Comparison of ENCODE assay signal across 25 cellular contexts in the genomic region with DNA sequence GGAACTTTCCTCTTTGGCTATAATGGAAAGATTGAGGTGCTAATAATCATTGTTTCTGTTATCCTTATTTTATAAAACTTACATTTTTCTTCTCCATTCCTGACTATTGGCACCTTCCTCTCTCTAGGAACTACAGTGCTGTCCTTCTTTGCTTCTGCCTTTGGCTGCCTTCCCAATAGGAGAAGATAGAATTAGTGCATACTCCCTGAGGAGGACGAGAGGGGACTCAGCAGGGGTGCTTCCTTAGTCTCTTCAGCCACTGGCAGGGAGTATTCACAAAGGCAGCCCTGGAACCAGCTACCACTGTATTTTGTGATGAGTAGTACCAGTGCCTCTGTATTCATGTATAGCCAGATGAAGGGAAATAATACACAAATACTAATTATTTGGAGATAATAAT.
DNase-seq lines count a peak whose midpoint lies in the region; ATAC-seq and TF ChIP-seq lines count a peak whose summit lies in the region.
"Had no signal": no experiment of that assay in that cellular context is flagged by ENCODE, and none has a peak within 500 bp of the region (broad histone marks: within the 10 kb centered on the region; RNA-seq: fewer than 3 reads in every experiment).

No MANE protein-coding gene starts in this region.

- no peaks in the 10 kb centered on the region for H3K36me3 ChIP-seq in GM23338 (ENCODE audit: insufficient read depth)
- H3K36me3 ChIP-seq: Peyer's patch had no signal

- H3K4me3 ChIP-seq in GM23338: no peak overlapping the region
- H3K4me3 ChIP-seq: A549, Peyer's patch had no signal

- no peaks in the 10 kb centered on the region for H3F3A ChIP-seq in GM23338 (replicated peaks; ENCODE audit: low read depth)

- peak; percentile 67 for DNase-seq in GM23338 (ENCODE audit: low spot score)
- DNase-seq in NCI-H69 (lab: John Stamatoyannopoulos, UW): peak; percentile 75
- peak; percentile 5 for DNase-seq in iPS DF 4.7 (ENCODE audit: extremely low read depth, low spot score)
- peak; percentile 1 for DNase-seq in retina
- no peak for DNase-seq in amygdala (lab: John Stamatoyannopoulos, UW)
- DNase-seq: C1 segment of cervical spinal cord; Caco-2; CD4-positive, alpha-beta memory T cell; MM.1S; NCI-H1694 treated with DMSO at 0.1 percent for 48 hours; NCI-H2081; NCI-H2171 treated with DMSO at 0.1 percent for 48 hours; NCI-H345; NCI-H524; NCI-H774; OCI-M1; Peyer's patch; SHP77 treated with DMSO at 0.1 percent for 48 hours; T-helper 1 cell had no signal

- peaks cover 5% of the 10 kb centered on the region; the same call in 1 of the 2 replicates for H3K27me3 ChIP-seq in GM23338 (ENCODE audit: insufficient read depth)
- H3K27me3 ChIP-seq: Peyer's patch had no signal

- H3K27ac ChIP-seq in GM23338 (ENCODE audit: low read depth): no peak overlapping the region
- H3K27ac ChIP-seq: A549, HL-60, KMS-11, Peyer's patch had no signal

- no peaks in the 10 kb centered on the region for H3K27me3 Mint-ChIP-seq in GM23338 (ENCODE audit: insufficient read depth, low read depth, poor library complexity)
- H3K27me3 Mint-ChIP-seq: CD4-positive, alpha-beta memory T cell; IgD-negative memory B cell had no signal

- H3K4me3 Mint-ChIP-seq in GM23338: no peak overlapping the region
- H3K4me3 Mint-ChIP-seq: IgD-negative memory B cell had no signal

- no peak overlapping the region for H2AFZ ChIP-seq in GM23338

- H3K27ac Mint-ChIP-seq in GM23338: no peak overlapping the region
- H3K27ac Mint-ChIP-seq: CD4-positive, alpha-beta memory T cell; IgD-negative memory B cell had no signal

- H3K4me1 ChIP-seq in GM23338 (ENCODE audit: insufficient read depth): peaks cover 4% of the 10 kb centered on the region; the same call in 1 of the 2 replicates
- H3K4me1 ChIP-seq: A549, Caco-2, Peyer's patch had no signal

- peaks cover 18% of the 10 kb centered on the region for H3K4me1 Mint-ChIP-seq in GM23338
- H3K4me1 Mint-ChIP-seq: CD4-positive, alpha-beta memory T cell; IgD-negative memory B cell had no signal

- H3K4me2 ChIP-seq in GM23338: no peak overlapping the region
- H3K4me2 ChIP-seq: A549, KMS-11 had no signal

- H3K79me2 ChIP-seq in GM23338 (replicated peaks; ENCODE audit: insufficient read depth): no peaks in the 10 kb centered on the region

- no peaks in the 10 kb centered on the region for H3K36me3 Mint-ChIP-seq in GM23338 (ENCODE audit: low read depth)
- H3K36me3 Mint-ChIP-seq: CD4-positive, alpha-beta memory T cell; IgD-negative memory B cell had no signal

- no peaks in the 10 kb centered on the region for H3K9me3 Mint-ChIP-seq in GM23338

- no peak for TF ChIP-seq CTCF in GM23338 (conservative IDR thresholded peaks at IDR 0.05; ENCODE audit: low read depth in 2 of 2)

- no peaks in the 10 kb centered on the region; the same call in 1 of the 2 replicates for H3K9me2 ChIP-seq in GM23338 (ENCODE audit: insufficient read depth)

- ATAC-seq in GM23338 (peak; percentile 95), HG03025 (IDR thresholded peaks at IDR 0.05; ENCODE audit: low FRiP score, unreplicated experiment) (no peak), HG02981 (IDR thresholded peaks at IDR 0.05; ENCODE audit: unreplicated experiment) (no peak)
- ATAC-seq: A549 had no signal

- H4K20me1 ChIP-seq in GM23338 (replicated peaks; ENCODE audit: insufficient read depth): no peaks in the 10 kb centered on the region

TF ChIP-seq in GM23338, 12 proteins besides CTCF, POLR2A, EP300 and RAD21 (continues in another document):
- TF ChIP-seq ZNF114 (CRISPR knock-in tag; IDR thresholded peaks at IDR 0.05) (no peak), EZH2 (IDR thresholded peaks at IDR 0.05; ENCODE audit: low read depth, unreplicated experiment) (no peak), NANOG (IDR thresholded peaks at IDR 0.05; ENCODE audit: borderline replicate concordance) (no peak), JUNB (IDR thresholded peaks at IDR 0.05; ENCODE audit: unreplicated experiment) (no peak), CREB1 (CRISPR knock-in tag; IDR thresholded peaks at IDR 0.05; ENCODE audit: low read depth) (no peak), POLR2AphosphoS5 (IDR thresholded peaks at IDR 0.05; ENCODE audit: low read depth) (no peak), STAT1 (IDR thresholded peaks at IDR 0.05; ENCODE audit: unreplicated experiment) (no peak), EZH2phosphoT487 (IDR thresholded peaks at IDR 0.05; ENCODE audit: unreplicated experiment) (no peak)
- TF ChIP-seq, protein P1, sequence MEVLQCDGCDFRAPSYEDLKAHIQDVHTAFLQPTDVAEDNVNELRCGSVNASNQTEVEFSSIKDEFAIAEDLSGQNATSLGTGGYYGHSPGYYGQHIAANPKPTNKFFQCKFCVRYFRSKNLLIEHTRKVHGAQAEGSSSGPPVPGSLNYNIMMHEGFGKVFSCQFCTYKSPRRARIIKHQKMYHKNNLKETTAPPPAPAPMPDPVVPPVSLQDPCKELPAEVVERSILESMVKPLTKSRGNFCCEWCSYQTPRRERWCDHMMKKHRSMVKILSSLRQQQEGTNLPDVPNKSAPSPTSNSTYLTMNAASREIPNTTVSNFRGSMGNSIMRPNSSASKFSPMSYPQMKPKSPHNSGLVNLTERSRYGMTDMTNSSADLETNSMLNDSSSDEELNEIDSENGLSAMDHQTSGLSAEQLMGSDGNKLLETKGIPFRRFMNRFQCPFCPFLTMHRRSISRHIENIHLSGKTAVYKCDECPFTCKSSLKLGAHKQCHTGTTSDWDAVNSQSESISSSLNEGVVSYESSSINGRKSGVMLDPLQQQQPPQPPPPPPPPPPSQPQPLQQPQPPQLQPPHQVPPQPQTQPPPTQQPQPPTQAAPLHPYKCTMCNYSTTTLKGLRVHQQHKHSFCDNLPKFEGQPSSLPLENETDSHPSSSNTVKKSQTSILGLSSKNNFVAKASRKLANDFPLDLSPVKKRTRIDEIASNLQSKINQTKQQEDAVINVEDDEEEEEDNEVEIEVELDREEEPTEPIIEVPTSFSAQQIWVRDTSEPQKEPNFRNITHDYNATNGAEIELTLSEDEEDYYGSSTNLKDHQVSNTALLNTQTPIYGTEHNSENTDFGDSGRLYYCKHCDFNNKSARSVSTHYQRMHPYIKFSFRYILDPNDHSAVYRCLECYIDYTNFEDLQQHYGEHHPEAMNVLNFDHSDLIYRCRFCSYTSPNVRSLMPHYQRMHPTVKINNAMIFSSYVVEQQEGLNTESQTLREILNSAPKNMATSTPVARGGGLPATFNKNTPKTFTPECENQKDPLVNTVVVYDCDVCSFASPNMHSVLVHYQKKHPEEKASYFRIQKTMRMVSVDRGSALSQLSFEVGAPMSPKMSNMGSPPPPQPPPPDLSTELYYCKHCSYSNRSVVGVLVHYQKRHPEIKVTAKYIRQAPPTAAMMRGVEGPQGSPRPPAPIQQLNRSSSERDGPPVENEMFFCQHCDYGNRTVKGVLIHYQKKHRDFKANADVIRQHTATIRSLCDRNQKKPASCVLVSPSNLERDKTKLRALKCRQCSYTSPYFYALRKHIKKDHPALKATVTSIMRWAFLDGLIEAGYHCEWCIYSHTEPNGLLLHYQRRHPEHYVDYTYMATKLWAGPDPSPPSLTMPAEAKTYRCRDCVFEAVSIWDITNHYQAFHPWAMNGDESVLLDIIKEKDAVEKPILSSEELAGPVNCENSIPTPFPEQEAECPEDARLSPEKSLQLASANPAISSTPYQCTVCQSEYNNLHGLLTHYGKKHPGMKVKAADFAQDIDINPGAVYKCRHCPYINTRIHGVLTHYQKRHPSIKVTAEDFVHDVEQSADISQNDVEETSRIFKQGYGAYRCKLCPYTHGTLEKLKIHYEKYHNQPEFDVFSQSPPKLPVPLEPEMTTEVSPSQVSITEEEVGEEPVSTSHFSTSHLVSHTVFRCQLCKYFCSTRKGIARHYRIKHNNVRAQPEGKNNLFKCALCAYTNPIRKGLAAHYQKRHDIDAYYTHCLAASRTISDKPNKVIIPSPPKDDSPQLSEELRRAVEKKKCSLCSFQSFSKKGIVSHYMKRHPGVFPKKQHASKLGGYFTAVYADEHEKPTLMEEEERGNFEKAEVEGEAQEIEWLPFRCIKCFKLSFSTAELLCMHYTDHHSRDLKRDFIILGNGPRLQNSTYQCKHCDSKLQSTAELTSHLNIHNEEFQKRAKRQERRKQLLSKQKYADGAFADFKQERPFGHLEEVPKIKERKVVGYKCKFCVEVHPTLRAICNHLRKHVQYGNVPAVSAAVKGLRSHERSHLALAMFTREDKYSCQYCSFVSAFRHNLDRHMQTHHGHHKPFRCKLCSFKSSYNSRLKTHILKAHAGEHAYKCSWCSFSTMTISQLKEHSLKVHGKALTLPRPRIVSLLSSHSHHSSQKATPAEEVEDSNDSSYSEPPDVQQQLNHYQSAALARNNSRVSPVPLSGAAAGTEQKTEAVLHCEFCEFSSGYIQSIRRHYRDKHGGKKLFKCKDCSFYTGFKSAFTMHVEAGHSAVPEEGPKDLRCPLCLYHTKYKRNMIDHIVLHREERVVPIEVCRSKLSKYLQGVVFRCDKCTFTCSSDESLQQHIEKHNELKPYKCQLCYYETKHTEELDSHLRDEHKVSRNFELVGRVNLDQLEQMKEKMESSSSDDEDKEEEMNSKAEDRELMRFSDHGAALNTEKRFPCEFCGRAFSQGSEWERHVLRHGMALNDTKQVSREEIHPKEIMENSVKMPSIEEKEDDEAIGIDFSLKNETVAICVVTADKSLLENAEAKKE (CRISPR knock-in tag; IDR thresholded peaks at IDR 0.05): no peak
- TF ChIP-seq, protein P2, sequence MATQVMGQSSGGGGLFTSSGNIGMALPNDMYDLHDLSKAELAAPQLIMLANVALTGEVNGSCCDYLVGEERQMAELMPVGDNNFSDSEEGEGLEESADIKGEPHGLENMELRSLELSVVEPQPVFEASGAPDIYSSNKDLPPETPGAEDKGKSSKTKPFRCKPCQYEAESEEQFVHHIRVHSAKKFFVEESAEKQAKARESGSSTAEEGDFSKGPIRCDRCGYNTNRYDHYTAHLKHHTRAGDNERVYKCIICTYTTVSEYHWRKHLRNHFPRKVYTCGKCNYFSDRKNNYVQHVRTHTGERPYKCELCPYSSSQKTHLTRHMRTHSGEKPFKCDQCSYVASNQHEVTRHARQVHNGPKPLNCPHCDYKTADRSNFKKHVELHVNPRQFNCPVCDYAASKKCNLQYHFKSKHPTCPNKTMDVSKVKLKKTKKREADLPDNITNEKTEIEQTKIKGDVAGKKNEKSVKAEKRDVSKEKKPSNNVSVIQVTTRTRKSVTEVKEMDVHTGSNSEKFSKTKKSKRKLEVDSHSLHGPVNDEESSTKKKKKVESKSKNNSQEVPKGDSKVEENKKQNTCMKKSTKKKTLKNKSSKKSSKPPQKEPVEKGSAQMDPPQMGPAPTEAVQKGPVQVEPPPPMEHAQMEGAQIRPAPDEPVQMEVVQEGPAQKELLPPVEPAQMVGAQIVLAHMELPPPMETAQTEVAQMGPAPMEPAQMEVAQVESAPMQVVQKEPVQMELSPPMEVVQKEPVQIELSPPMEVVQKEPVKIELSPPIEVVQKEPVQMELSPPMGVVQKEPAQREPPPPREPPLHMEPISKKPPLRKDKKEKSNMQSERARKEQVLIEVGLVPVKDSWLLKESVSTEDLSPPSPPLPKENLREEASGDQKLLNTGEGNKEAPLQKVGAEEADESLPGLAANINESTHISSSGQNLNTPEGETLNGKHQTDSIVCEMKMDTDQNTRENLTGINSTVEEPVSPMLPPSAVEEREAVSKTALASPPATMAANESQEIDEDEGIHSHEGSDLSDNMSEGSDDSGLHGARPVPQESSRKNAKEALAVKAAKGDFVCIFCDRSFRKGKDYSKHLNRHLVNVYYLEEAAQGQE (IDR thresholded peaks at IDR 0.05; ENCODE audit: unreplicated experiment): no peak

Comparison
In these comparisons a context has a peak if more than half of its experiments do, and no peak if none do; other contexts are left out.
1. DNase-seq: peak in GM23338 (single experiment), NCI-H69 (single experiment), iPS DF 4.7 (single experiment) and retina (single experiment); none in amygdala (0 of 56).